ENCODE assay signal across 33 cellular contexts in genomic region chrX:107624893-107625292, GRCh38.
"Had no signal": no experiment of that assay in that cellular context is flagged by ENCODE, and none has a peak within 500 bp of the region (broad histone marks: within the 10 kb centered on the region; RNA-seq: fewer than 3 reads in every experiment).

No MANE protein-coding gene starts in this region.

- H3K9me3 ChIP-seq: MG63 had no signal

- H3K36me3 ChIP-seq: MG63 had no signal

- H3K27me3 ChIP-seq: MG63 had no signal

- DNase-seq: Karpas-422, Kasumi-1, MG63, MM.1S, NCI-H1048, NCI-H1092, NCI-H1092 treated with DMSO at 0.1 percent for 48 hours, NCI-H1105, NCI-H1105 treated with DMSO at 0.1 percent for 48 hours, NCI-H1417, NCI-H1417 treated with DMSO at 0.1 percent for 48 hours, NCI-H1436, NCI-H1436 treated with DMSO at 0.1 percent for 48 hours, NCI-H146, NCI-H1694 treated with DMSO at 0.1 percent for 48 hours, NCI-H187, NCI-H187 treated with DMSO at 0.1 percent for 48 hours, NCI-H1930, NCI-H2029, NCI-H2029 treated with DMSO at 0.1 percent for 48 hours, NCI-H2081, NCI-H2081 treated with DMSO at 0.1 percent for 48 hours, NCI-H2107, NCI-H2171, NCI-H2171 treated with DMSO at 0.1 percent for 48 hours, NCI-H2227 treated with DMSO at 0.1 percent for 48 hours, NCI-H345, NCI-H446, NCI-H446 treated with DMSO at 0.1 percent for 48 hours, NCI-H510A, NCI-H510A treated with DMSO at 0.1 percent for 48 hours, NCI-H524, NCI-H524 treated with DMSO at 0.1 percent for 48 hours had no signal

- H3K4me3 ChIP-seq: MG63 had no signal
